8 cellular contexts compared by ENCODE assay signal in genomic region chr3:149579838-149580542, GRCh38.
DNase-seq lines count a peak whose midpoint lies in the region; ATAC-seq and TF ChIP-seq lines count a peak whose summit lies in the region.

No MANE protein-coding gene starts in this region.

- no peak for TF ChIP-seq CTCF in adrenal gland (IDR thresholded peaks at IDR 0.05)

- peaks cover 21% of the 10 kb centered on the region for H3K27me3 Mint-ChIP-seq in activated CD8-positive, alpha-beta memory T cell treated with anti-CD3 and anti-CD28 coated beads, Interleukin-2, amount 10 ng/mL, durations not matched to agents 7 days and 5 days

- peak; percentile 57 for DNase-seq in activated CD8-positive, alpha-beta memory T cell treated with anti-CD3 and anti-CD28 coated beads, Interleukin-2, amount 10 ng/mL, durations not matched to agents 7 days and 5 days
- DNase-seq in activated CD8-positive, alpha-beta memory T cell treated with anti-CD3 and anti-CD28 coated beads, Interleukin-2, amount 50 U/mL, for 48 hours = no peak
- peak; percentile 73 for DNase-seq in cerebellar cortex (ENCODE audit: low spot score)
- no peak for DNase-seq in stimulated activated naive CD8-positive, alpha-beta T cell treated with anti-CD3 and anti-CD28 coated beads, Interleukin-15, Interleukin-2, amounts not matched to agents 100 U/mL and 50 U/mL, for 24 hours
- no peak for DNase-seq in hepatic stellate cell (ENCODE audit: low spot score)
- no peak for DNase-seq in adrenal gland
- DNase-seq in effector CD4-positive, alpha-beta T cell = no peak

- CTCF ChIA-PET in activated CD8-positive, alpha-beta memory T cell treated with anti-CD3 and anti-CD28 coated beads, Interleukin-2, amount 10 ng/mL, durations not matched to agents 7 days and 5 days (lab: Charles Lee) = interaction anchor here (0.8 to 3.9 kb wide), 11 partner anchors 8 to 172 kb away, joined by 3 to 27 read pairs (median 4); partner anchors contain the start of gene WWTR1

- ATAC-seq in activated CD8-positive, alpha-beta memory T cell treated with anti-CD3 and anti-CD28 coated beads, Interleukin-2, amount 10 ng/mL, durations not matched to agents 7 days and 5 days = peak; percentile 82
- peak; percentile 57 for ATAC-seq in HG03520 (IDR thresholded peaks at IDR 0.05; ENCODE audit: unreplicated experiment)
- ATAC-seq in stimulated activated naive CD8-positive, alpha-beta T cell treated with anti-CD3 and anti-CD28 coated beads, Interleukin-15, Interleukin-2, amounts not matched to agents 100 U/mL and 50 U/mL, for 24 hours = peak; percentile 80

- H3K36me3 ChIP-seq in adrenal gland (replicated peaks in 1 of 2) = no peaks in the 10 kb centered on the region

- H3K27me3 ChIP-seq in adrenal gland = no peaks in the 10 kb centered on the region

- peak overlapping the region; percentile 5 for H3K4me3 Mint-ChIP-seq in activated CD8-positive, alpha-beta memory T cell treated with anti-CD3 and anti-CD28 coated beads, Interleukin-2, amount 10 ng/mL, durations not matched to agents 7 days and 5 days

- no peak overlapping the region for H3K4me3 ChIP-seq in adrenal gland

- intact Hi-C loops in adrenal gland (cut with DNase I) = no loop called here

- H3K4me1 Mint-ChIP-seq in activated CD8-positive, alpha-beta memory T cell treated with anti-CD3 and anti-CD28 coated beads, Interleukin-2, amount 10 ng/mL, durations not matched to agents 7 days and 5 days = peaks cover 71% of the 10 kb centered on the region

- no peaks in the 10 kb centered on the region for H3K36me3 Mint-ChIP-seq in activated CD8-positive, alpha-beta memory T cell treated with anti-CD3 and anti-CD28 coated beads, Interleukin-2, amount 10 ng/mL, durations not matched to agents 7 days and 5 days

- H3K9me3 Mint-ChIP-seq in activated CD8-positive, alpha-beta memory T cell treated with anti-CD3 and anti-CD28 coated beads, Interleukin-2, amount 10 ng/mL, durations not matched to agents 7 days and 5 days (ENCODE audit: low read depth) = no peaks in the 10 kb centered on the region

- no peaks in the 10 kb centered on the region for H3K9me3 ChIP-seq in adrenal gland (replicated peaks in 1 of 3)

- peaks cover 33 to 68% of the 10 kb centered on the region in 2 donors for H3K4me1 ChIP-seq in adrenal gland (replicated peaks in 1 of 2)

- peak overlapping the region in 1 of 5 donors; percentile 11 for H3K27ac ChIP-seq in adrenal gland

- peak overlapping the region; percentile 78 for H3K27ac Mint-ChIP-seq in activated CD8-positive, alpha-beta memory T cell treated with anti-CD3 and anti-CD28 coated beads, Interleukin-2, amount 10 ng/mL, durations not matched to agents 7 days and 5 days

- TF ChIP-seq POLR2A in adrenal gland (IDR thresholded peaks at IDR 0.05) = no peak

- 62 to 78% (median 74%) methylated on average over 4 of the region's 4 CpGs for whole genome bisulfite sequencing in adrenal gland, 4 donors

Comparison
In these comparisons a context has a peak if more than half of its experiments do, and no peak if none do; other contexts are left out.
1. DNase-seq: peak in activated CD8-positive, alpha-beta memory T cell treated with anti-CD3 and anti-CD28 coated beads, Interleukin-2, amount 10 ng/mL, durations not matched to agents 7 days and 5 days (single experiment) and cerebellar cortex (single experiment); none in activated CD8-positive, alpha-beta memory T cell treated with anti-CD3 and anti-CD28 coated beads, Interleukin-2, amount 50 U/mL, for 48 hours (single experiment), stimulated activated naive CD8-positive, alpha-beta T cell treated with anti-CD3 and anti-CD28 coated beads, Interleukin-15, Interleukin-2, amounts not matched to agents 100 U/mL and 50 U/mL, for 24 hours (single experiment), hepatic stellate cell (single experiment), adrenal gland (0 of 7) and effector CD4-positive, alpha-beta T cell (single experiment).
2. Peak in every context shown above with its lines, with median percentiles within 50 percentile points of each other: ATAC-seq.